27 cellular contexts compared by ENCODE assay signal in the genomic region with DNA sequence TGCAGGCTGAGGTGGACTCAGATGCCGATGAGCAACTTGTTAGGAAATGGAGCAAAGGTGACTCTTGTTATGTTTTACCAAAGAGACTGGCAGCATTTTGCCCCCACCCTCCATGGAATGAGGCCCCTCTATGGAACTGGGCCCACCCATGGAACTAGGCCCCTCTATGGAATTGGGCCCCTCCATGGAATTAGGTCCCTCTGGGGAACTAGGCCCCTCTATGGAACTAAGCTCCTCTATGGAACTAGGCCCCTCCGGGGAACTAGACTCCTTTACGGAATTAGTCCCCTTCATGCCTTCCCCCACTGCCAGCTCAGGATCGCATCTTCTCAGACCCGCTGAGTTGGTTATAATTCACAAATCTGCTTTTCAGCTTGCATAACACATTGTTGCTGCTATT.
"Had no signal": no experiment of that assay in that cellular context is flagged by ENCODE, and none has a peak within 500 bp of the region (broad histone marks: within the 10 kb centered on the region; RNA-seq: fewer than 3 reads in every experiment).

No MANE protein-coding gene starts in this region.

- H3K36me3 ChIP-seq: stomach, suprapubic skin, thoracic aorta, thyroid gland, tibial artery, tibial nerve, transverse colon, upper lobe of left lung, upper lobe of right lung, uterus had no signal

- H3K27ac Mint-ChIP-seq: stimulated activated effector memory CD8-positive, alpha-beta T cell treated with anti-CD3 and anti-CD28 coated beads, Interleukin-12 subunit alpha, Interleukin-12 subunit beta, amount 100 ng/mL, for 72 hours; stimulated activated naive B cell treated with anti-CD40 and anti-IgM and Interleukin-4, amounts not matched to agents 10 μg/mL and 1 μg/mL and 100 μg/mL, for 72 hours; stimulated activated naive CD8-positive, alpha-beta T cell treated with anti-CD3 and anti-CD28 coated beads, Interleukin-15, amount 100 ng/mL, for 72 hours; stimulated activated naive CD8-positive, alpha-beta T cell treated with anti-CD3 and anti-CD28 coated beads, Interleukin-15, Interleukin-2, amounts not matched to agents 100 ng/mL and 50 ng/mL, for 24 hours; type B pancreatic cell had no signal

- H3K27me3 ChIP-seq: stomach, suprapubic skin, testis, thyroid gland, tibial artery, tibial nerve, transverse colon, upper lobe of left lung, upper lobe of right lung, uterus had no signal

- H3K9me3 ChIP-seq: stomach, suprapubic skin, testis, thoracic aorta, thyroid gland, tibial artery, tibial nerve, transverse colon, upper lobe of left lung, upper lobe of right lung, uterus had no signal

- H3K27ac ChIP-seq: stomach, suprapubic skin, testis, thoracic aorta, thyroid gland, tibial artery, tibial nerve, upper lobe of left lung, upper lobe of right lung had no signal

- H3K36me3 Mint-ChIP-seq: stimulated activated effector memory CD8-positive, alpha-beta T cell treated with anti-CD3 and anti-CD28 coated beads, Interleukin-12 subunit alpha, Interleukin-12 subunit beta, amount 100 ng/mL, for 72 hours; stimulated activated naive B cell treated with anti-CD40 and anti-IgM and Interleukin-4, amounts not matched to agents 10 μg/mL and 1 μg/mL and 100 μg/mL, for 72 hours; type B pancreatic cell had no signal

- H3K9me3 Mint-ChIP-seq: stimulated activated effector memory CD8-positive, alpha-beta T cell treated with anti-CD3 and anti-CD28 coated beads, Interleukin-12 subunit alpha, Interleukin-12 subunit beta, amount 100 ng/mL, for 72 hours; type B pancreatic cell had no signal

- H3K4me1 Mint-ChIP-seq: stimulated activated effector memory CD8-positive, alpha-beta T cell treated with anti-CD3 and anti-CD28 coated beads, Interleukin-12 subunit alpha, Interleukin-12 subunit beta, amount 100 ng/mL, for 72 hours; stimulated activated naive B cell treated with anti-CD40 and anti-IgM and Interleukin-4, amounts not matched to agents 10 μg/mL and 1 μg/mL and 100 μg/mL, for 72 hours had no signal

- DNase-seq: stimulated activated CD4-positive, alpha-beta T cell treated with anti-CD3 and anti-CD28 coated beads, Interleukin-2, amount 100 ng/mL, for 24 hours; stimulated activated CD4-positive, alpha-beta T cell treated with anti-CD3 and anti-CD28 coated beads, Interleukin-2, amount 100 ng/mL, for 48 hours; stimulated activated CD4-positive, alpha-beta T cell treated with anti-CD3 and anti-CD28 coated beads, Interleukin-4, amount 100 ng/mL, for 1 hour; stimulated activated CD4-positive, alpha-beta T cell treated with anti-CD3 and anti-CD28 coated beads, Interleukin-4, amount 100 ng/mL, for 24 hours; stimulated activated CD4-positive, alpha-beta T cell treated with anti-CD3 and anti-CD28 coated beads, Interleukin-4, amount 100 ng/mL, for 4 hours; stimulated activated CD8-positive, alpha-beta memory T cell treated with anti-CD3 and anti-CD28 coated beads, Interleukin-4, amount 100 ng/mL, for 48 hours; stimulated activated naive B cell treated with anti-CD40 and anti-IgM and Interleukin-4, amounts not matched to agents 10 μg/mL and 1 μg/mL and 100 μg/mL, for 72 hours; stimulated activated naive CD4-positive, alpha-beta T cell; stimulated activated naive CD4-positive, alpha-beta T cell treated with Interleukin-2 at 50 U/mL for 16 hours; stimulated activated naive CD8-positive, alpha-beta T cell treated with anti-CD3 and anti-CD28 coated beads, Interleukin-15, amount 100 ng/mL, for 72 hours; stimulated activated naive CD8-positive, alpha-beta T cell treated with anti-CD3 and anti-CD28 coated beads, Interleukin-15, Interleukin-2, amounts not matched to agents 100 U/mL and 50 U/mL, for 24 hours; stomach; substantia nigra; testis; thyroid gland; tibial artery; transverse colon; trophoblast cell; upper lobe of left lung; upper lobe of right lung; uterus had no signal

- H3K4me3 Mint-ChIP-seq: stimulated activated effector memory CD8-positive, alpha-beta T cell treated with anti-CD3 and anti-CD28 coated beads, Interleukin-12 subunit alpha, Interleukin-12 subunit beta, amount 100 ng/mL, for 72 hours; stimulated activated naive B cell treated with anti-CD40 and anti-IgM and Interleukin-4, amounts not matched to agents 10 μg/mL and 1 μg/mL and 100 μg/mL, for 72 hours; stimulated activated naive CD8-positive, alpha-beta T cell treated with anti-CD3 and anti-CD28 coated beads, Interleukin-15, amount 100 ng/mL, for 72 hours; stimulated activated naive CD8-positive, alpha-beta T cell treated with anti-CD3 and anti-CD28 coated beads, Interleukin-15, Interleukin-2, amounts not matched to agents 100 ng/mL and 50 ng/mL, for 24 hours; type B pancreatic cell had no signal

- H3K4me3 ChIP-seq: stomach, suprapubic skin, testis, thoracic aorta, thyroid gland, tibial artery, tibial nerve, transverse colon, upper lobe of left lung, upper lobe of right lung, uterus had no signal

- H3K4me1 ChIP-seq: stomach, suprapubic skin, testis, thyroid gland, tibial nerve, transverse colon, upper lobe of left lung, upper lobe of right lung, uterus had no signal

- H3K27me3 Mint-ChIP-seq: stimulated activated naive B cell treated with anti-CD40 and anti-IgM and Interleukin-4, amounts not matched to agents 10 μg/mL and 1 μg/mL and 100 μg/mL, for 72 hours; stimulated activated naive CD8-positive, alpha-beta T cell treated with anti-CD3 and anti-CD28 coated beads, Interleukin-15, amount 100 ng/mL, for 72 hours; type B pancreatic cell had no signal

- ATAC-seq: stimulated activated effector memory CD8-positive, alpha-beta T cell treated with anti-CD3 and anti-CD28 coated beads, Interleukin-12 subunit alpha, Interleukin-12 subunit beta, amount 100 ng/mL, for 72 hours; stimulated activated naive B cell treated with anti-CD40 and anti-IgM and Interleukin-4, amounts not matched to agents 10 μg/mL and 1 μg/mL and 100 μg/mL, for 72 hours; stimulated activated naive CD8-positive, alpha-beta T cell treated with anti-CD3 and anti-CD28 coated beads, Interleukin-15, amount 100 ng/mL, for 72 hours; stimulated activated naive CD8-positive, alpha-beta T cell treated with anti-CD3 and anti-CD28 coated beads, Interleukin-15, Interleukin-2, amounts not matched to agents 100 U/mL and 50 U/mL, for 24 hours; upper lobe of right lung had no signal
